Comparison of ENCODE assay signal across 26 cellular contexts in genomic region chr2:84041494-84041893, GRCh38.
"Had no signal": no experiment of that assay in that cellular context is flagged by ENCODE, and none has a peak within 500 bp of the region (broad histone marks: within the 10 kb centered on the region; RNA-seq: fewer than 3 reads in every experiment).

No MANE protein-coding gene starts in this region.

- FAIRE-seq: islet of Langerhans, small intestine had no signal

- H3K9me3 ChIP-seq: colonic mucosa, gastroesophageal sphincter, heart left ventricle, left lung, mucosa of descending colon, right lobe of liver, thyroid gland had no signal

- DNase-seq: colonic mucosa; effector CD8-positive, alpha-beta T cell; endodermal cell; foreskin fibroblast; heart left ventricle; left cardiac atrium; left lung; mesenchymal stem cell; mucosa of descending colon; naive B cell; right lobe of liver; small intestine; stimulated activated CD4-positive, alpha-beta T cell treated with anti-CD3 and anti-CD28 coated beads, Interleukin-12 subunit alpha, Interleukin-12 subunit beta, amount 100 ng/mL, for 4 hours; stimulated activated CD4-positive, alpha-beta T cell treated with anti-CD3 and anti-CD28 coated beads, Interleukin-1b, Interleukin-23, amount 100 ng/mL, for 48 hours; stimulated activated CD4-positive, alpha-beta T cell treated with anti-CD3 and anti-CD28 coated beads, Interleukin-4, amount 100 ng/mL, for 1 hour; stimulated activated CD8-positive, alpha-beta memory T cell treated with anti-CD3 and anti-CD28 coated beads, Interleukin-4, amount 100 ng/mL, for 48 hours; stimulated activated naive CD4-positive, alpha-beta T cell; stimulated activated naive CD8-positive, alpha-beta T cell treated with anti-CD3 and anti-CD28 coated beads, Interleukin-15, amount 100 ng/mL, for 72 hours; thyroid gland had no signal

- H3K4me3 ChIP-seq: colonic mucosa, gastroesophageal sphincter, heart left ventricle, left lung, mucosa of descending colon, neural progenitor cell, right lobe of liver, thyroid gland had no signal

- H3K4me2 ChIP-seq: neural progenitor cell had no signal

- H2AFZ ChIP-seq: neural progenitor cell, parathyroid adenoma had no signal

- ATAC-seq: esophagus mucosa; gastroesophageal sphincter; left cardiac atrium; left lung; mucosa of descending colon; natural killer cell treated with Interleukin-12 subunit alpha and Interleukin-12 subunit beta and Interleukin-15 and Interleukin-18, amount 100 ng/mL, for 72 hours; stimulated activated naive CD8-positive, alpha-beta T cell treated with anti-CD3 and anti-CD28 coated beads, Interleukin-15, amount 100 ng/mL, for 72 hours had no signal

- H3K9ac ChIP-seq: neural progenitor cell, parathyroid adenoma had no signal

- H3K4me1 ChIP-seq: colonic mucosa, gastroesophageal sphincter, heart left ventricle, left lung, neural progenitor cell, parathyroid adenoma, right lobe of liver, thyroid gland had no signal

- H3K79me2 ChIP-seq: parathyroid adenoma had no signal

- H3K27ac ChIP-seq: colonic mucosa, epithelial cell of prostate, gastroesophageal sphincter, heart left ventricle, left lung, neural progenitor cell, parathyroid adenoma, right lobe of liver, thyroid gland had no signal

- H3K27me3 ChIP-seq: colonic mucosa, gastroesophageal sphincter, heart left ventricle, left lung, neural progenitor cell, right lobe of liver, thyroid gland had no signal

- H3K36me3 ChIP-seq: colonic mucosa, gastroesophageal sphincter, heart left ventricle, left lung, neural progenitor cell, right lobe of liver, thyroid gland had no signal
